Comparison of ENCODE assay signal across 9 cellular contexts in the genomic region with DNA sequence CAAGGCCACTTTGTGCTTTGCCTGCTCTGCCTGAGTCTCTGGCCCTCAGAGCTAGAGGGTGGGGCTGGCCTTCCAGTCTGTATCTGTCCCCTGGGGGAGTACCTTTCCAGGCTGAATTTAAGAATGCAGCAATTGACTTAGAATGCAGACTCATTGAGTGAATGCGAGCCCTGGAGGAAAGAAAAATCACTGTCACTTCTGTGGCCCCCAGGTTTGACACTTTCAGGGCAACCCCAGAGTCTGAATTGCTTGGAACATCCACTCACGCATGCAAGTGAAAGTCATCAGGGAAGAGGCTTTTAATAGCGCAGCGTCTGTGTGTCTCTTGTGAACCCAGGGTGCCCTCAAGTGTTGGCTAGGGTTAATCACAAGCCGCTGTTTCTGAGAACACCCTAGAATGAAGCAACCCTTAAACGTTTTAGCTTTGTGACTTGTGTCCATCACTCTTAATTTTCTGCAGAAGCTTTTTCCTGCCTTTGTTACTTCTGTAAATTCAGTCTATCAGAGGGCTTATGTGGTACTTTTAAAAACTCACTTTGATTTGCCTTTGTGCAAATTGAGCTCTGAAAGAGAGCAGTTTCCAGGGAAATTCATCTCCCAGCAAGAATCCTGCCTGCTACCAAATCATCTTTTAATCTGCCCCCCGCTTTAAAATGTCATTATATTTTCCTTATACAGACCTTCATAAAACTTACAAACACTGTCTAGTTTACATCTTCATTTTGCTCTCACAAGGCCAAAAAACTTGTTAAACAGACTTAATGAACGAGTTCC.
A peak's percentile ranks its signal among the peaks of the same experiment; 100 is the strongest.
DNase-seq lines count a peak whose midpoint lies in the region; ATAC-seq and TF ChIP-seq lines count a peak whose summit lies in the region.
"Had no signal": no experiment of that assay in that cellular context is flagged by ENCODE, and none has a peak within 500 bp of the region (broad histone marks: within the 10 kb centered on the region; RNA-seq: fewer than 3 reads in every experiment).

No MANE protein-coding gene starts in this region.

- no peaks in the 10 kb centered on the region for H3K9me3 Mint-ChIP-seq in activated CD4-positive, alpha-beta T cell treated with anti-CD3 and anti-CD28 coated beads for 36 hours (ENCODE audit: low read depth)

- no peaks in the 10 kb centered on the region for H3K4me1 ChIP-seq in lower lobe of right lung

- ATAC-seq in HG02938 (IDR thresholded peaks at IDR 0.05; ENCODE audit: unreplicated experiment): peak; percentile 62
- ATAC-seq in activated CD4-positive, alpha-beta T cell treated with anti-CD3 and anti-CD28 coated beads for 36 hours: peak; percentile 96
- ATAC-seq in lower lobe of right lung: peak; percentile 92 to 93

- H3K27me3 ChIP-seq in lower lobe of right lung (ENCODE audit: low read depth): no peaks in the 10 kb centered on the region

- no peaks in the 10 kb centered on the region for H3K36me3 Mint-ChIP-seq in activated CD4-positive, alpha-beta T cell treated with anti-CD3 and anti-CD28 coated beads for 36 hours (ENCODE audit: low read depth)

- peaks cover 7% of the 10 kb centered on the region for H3K4me1 Mint-ChIP-seq in activated CD4-positive, alpha-beta T cell treated with anti-CD3 and anti-CD28 coated beads for 36 hours

- H3K27ac ChIP-seq in lower lobe of right lung: no peak overlapping the region
- H3K27ac ChIP-seq: skin epidermis had no signal

- H3K27ac Mint-ChIP-seq in activated CD4-positive, alpha-beta T cell treated with anti-CD3 and anti-CD28 coated beads for 36 hours: no peak overlapping the region

- H3K4me3 Mint-ChIP-seq in activated CD4-positive, alpha-beta T cell treated with anti-CD3 and anti-CD28 coated beads for 36 hours: no peak overlapping the region

- H3K27me3 Mint-ChIP-seq in activated CD4-positive, alpha-beta T cell treated with anti-CD3 and anti-CD28 coated beads for 36 hours: peaks cover 9% of the 10 kb centered on the region

- no peak overlapping the region for H3K4me3 ChIP-seq in lower lobe of right lung
- H3K4me3 ChIP-seq: skin epidermis had no signal

- POLR2A ChIA-PET in activated CD4-positive, alpha-beta T cell treated with anti-CD3 and anti-CD28 coated beads for 36 hours (lab: Charles Lee): no interaction called here

- CTCF ChIA-PET in activated CD4-positive, alpha-beta T cell treated with anti-CD3 and anti-CD28 coated beads for 36 hours (lab: Charles Lee): interaction anchor here (0.6 to 3.3 kb wide), 14 partner anchors 9 to 230 kb away, joined by 3 to 13 read pairs (median 4); no protein-coding TSS in a partner anchor

- intact Hi-C loops in activated CD4-positive, alpha-beta T cell treated with anti-CD3 and anti-CD28 coated beads for 36 hours (cut with DNase I, micrococcal nuclease): loop anchor here (1.0 to 10.0 kb wide), 6 partner anchors 79 to 922 kb away; a partner anchor contains a TSS
- intact Hi-C loops in lower lobe of right lung (cut with DNase I): no loop called here

- no peaks in the 10 kb centered on the region for H3K9me3 ChIP-seq in lower lobe of right lung

- H3K36me3 ChIP-seq in lower lobe of right lung: no peaks in the 10 kb centered on the region

- DNase-seq in NCI-H1417 (lab: John Stamatoyannopoulos, UW) (peak; percentile 2 to 75 (median 68)), NCI-H1417 treated with DMSO at 0.1 percent for 48 hours (lab: John Stamatoyannopoulos, UW) (no peak), NCI-H446 (lab: John Stamatoyannopoulos, UW) (peak; percentile 9 to 53), dermis microvascular lymphatic vessel endothelial cell (ENCODE audit: low read depth in 2 of 2) (peak; percentile 69 to 76), lower lobe of right lung (no peak)
- peak; percentile 76 for DNase-seq in activated CD4-positive, alpha-beta T cell treated with anti-CD3 and anti-CD28 coated beads for 36 hours
- DNase-seq in stimulated activated CD8-positive, alpha-beta memory T cell treated with anti-CD3 and anti-CD28 coated beads, Interleukin-2, amount 100 ng/mL, for 1 hour (ENCODE audit: low read depth in 2 of 2): peak; percentile 27 to 41

- peak; percentile 63 for TF ChIP-seq CTCF in lower lobe of right lung (IDR thresholded peaks at IDR 0.05)

Comparison
In these comparisons a context has a peak if more than half of its experiments do, and no peak if none do; other contexts are left out.
1. DNase-seq: peak in NCI-H1417 (3 of 3), NCI-H446 (2 of 2), activated CD4-positive, alpha-beta T cell treated with anti-CD3 and anti-CD28 coated beads for 36 hours (single experiment), dermis microvascular lymphatic vessel endothelial cell (2 of 2) and stimulated activated CD8-positive, alpha-beta memory T cell treated with anti-CD3 and anti-CD28 coated beads, Interleukin-2, amount 100 ng/mL, for 1 hour (2 of 2); none in NCI-H1417 treated with DMSO at 0.1 percent for 48 hours (single experiment) and lower lobe of right lung (single experiment).
2. Peak in every context shown above with its lines, with median percentiles within 50 percentile points of each other: ATAC-seq.